27 cellular contexts compared by ENCODE assay signal in the genomic region with DNA sequence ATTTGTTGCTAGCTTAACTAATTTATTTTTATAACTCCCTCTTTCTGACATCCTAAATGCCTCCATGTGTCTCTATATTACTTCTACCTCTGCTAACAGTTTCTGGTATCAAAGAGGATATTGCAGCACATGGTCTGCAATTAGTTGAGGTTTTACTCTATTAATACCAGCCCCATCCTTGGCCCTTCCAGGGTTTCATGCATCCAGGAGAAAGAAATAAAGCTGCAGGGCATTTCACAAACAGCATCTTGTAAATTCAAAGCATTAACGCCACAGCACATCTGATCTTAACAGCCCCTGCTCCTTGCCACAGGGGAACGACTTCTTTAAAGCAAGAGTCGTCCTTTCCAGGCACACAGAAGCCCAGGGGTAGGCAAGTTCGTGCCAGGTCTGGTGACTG.
"Had no signal": no experiment of that assay in that cellular context is flagged by ENCODE, and none has a peak within 500 bp of the region (broad histone marks: within the 10 kb centered on the region; RNA-seq: fewer than 3 reads in every experiment).

No MANE protein-coding gene starts in this region.

- H3K27ac Mint-ChIP-seq: natural killer cell; progenitor cell of endocrine pancreas; stimulated activated effector memory CD8-positive, alpha-beta T cell treated with anti-CD3 and anti-CD28 coated beads, Interleukin-12 subunit alpha, Interleukin-12 subunit beta, amount 100 ng/mL, for 72 hours; stimulated activated naive B cell treated with anti-CD40 and anti-IgM and Interleukin-4, amounts not matched to agents 10 μg/mL and 1 μg/mL and 100 μg/mL, for 72 hours; stimulated activated naive CD8-positive, alpha-beta T cell treated with anti-CD3 and anti-CD28 coated beads, Interleukin-15, Interleukin-2, amounts not matched to agents 100 ng/mL and 50 ng/mL, for 24 hours had no signal

- H2AFZ ChIP-seq: neural progenitor cell, parathyroid adenoma had no signal

- H3K4me2 ChIP-seq: neural progenitor cell had no signal

- H3K4me1 Mint-ChIP-seq: natural killer cell; stimulated activated effector memory CD8-positive, alpha-beta T cell treated with anti-CD3 and anti-CD28 coated beads, Interleukin-12 subunit alpha, Interleukin-12 subunit beta, amount 100 ng/mL, for 72 hours; stimulated activated naive B cell treated with anti-CD40 and anti-IgM and Interleukin-4, amounts not matched to agents 10 μg/mL and 1 μg/mL and 100 μg/mL, for 72 hours had no signal

- H3K27ac ChIP-seq: neural progenitor cell, ovary, parathyroid adenoma, psoas muscle, right lobe of liver, sigmoid colon, stomach, thoracic aorta, thyroid gland, tibial nerve, upper lobe of right lung, uterus had no signal

- H3K9me3 Mint-ChIP-seq: natural killer cell; nephron; stimulated activated effector memory CD8-positive, alpha-beta T cell treated with anti-CD3 and anti-CD28 coated beads, Interleukin-12 subunit alpha, Interleukin-12 subunit beta, amount 100 ng/mL, for 72 hours; stimulated activated naive B cell treated with anti-CD40 and anti-IgM and Interleukin-4, amounts not matched to agents 10 μg/mL and 1 μg/mL and 100 μg/mL, for 72 hours; stimulated activated naive CD8-positive, alpha-beta T cell treated with anti-CD3 and anti-CD28 coated beads, Interleukin-15, Interleukin-2, amounts not matched to agents 100 ng/mL and 50 ng/mL, for 24 hours had no signal

- DNase-seq: natural killer cell; occipital lobe; ovary; posterior cingulate gyrus; psoas muscle; right cardiac atrium; right lobe of liver; sigmoid colon; stimulated activated CD4-positive, alpha-beta T cell treated with anti-CD3 and anti-CD28 coated beads, Interleukin-15, amount 100 ng/mL, for 24 hours; stimulated activated CD4-positive, alpha-beta T cell treated with anti-CD3 and anti-CD28 coated beads, Interleukin-2, amount 100 ng/mL, for 24 hours; stimulated activated CD4-positive, alpha-beta T cell treated with anti-CD3 and anti-CD28 coated beads, Interleukin-2, amount 100 ng/mL, for 48 hours; stimulated activated CD4-positive, alpha-beta T cell treated with anti-CD3 and anti-CD28 coated beads, Interleukin-4, amount 100 ng/mL, for 24 hours; stimulated activated naive B cell treated with anti-CD40 and anti-IgM and Interleukin-4, amounts not matched to agents 10 μg/mL and 1 μg/mL and 100 μg/mL, for 72 hours; stimulated activated naive CD4-positive, alpha-beta T cell treated with Interleukin-2 at 50 U/mL for 16 hours; stomach; thyroid gland; trophoblast cell; upper lobe of right lung; uterus had no signal

- H3K27me3 ChIP-seq: neural progenitor cell, ovary, right lobe of liver, sigmoid colon, stomach, thyroid gland, tibial nerve, upper lobe of right lung, uterus had no signal

- H3K4me3 Mint-ChIP-seq: natural killer cell; nephron; neural progenitor cell; stimulated activated effector memory CD8-positive, alpha-beta T cell treated with anti-CD3 and anti-CD28 coated beads, Interleukin-12 subunit alpha, Interleukin-12 subunit beta, amount 100 ng/mL, for 72 hours; stimulated activated naive B cell treated with anti-CD40 and anti-IgM and Interleukin-4, amounts not matched to agents 10 μg/mL and 1 μg/mL and 100 μg/mL, for 72 hours; stimulated activated naive CD8-positive, alpha-beta T cell treated with anti-CD3 and anti-CD28 coated beads, Interleukin-15, Interleukin-2, amounts not matched to agents 100 ng/mL and 50 ng/mL, for 24 hours had no signal

- ATAC-seq: natural killer cell; psoas muscle; right cardiac atrium; right lobe of liver; stimulated activated effector memory CD8-positive, alpha-beta T cell treated with anti-CD3 and anti-CD28 coated beads, Interleukin-12 subunit alpha, Interleukin-12 subunit beta, amount 100 ng/mL, for 72 hours; stimulated activated naive B cell treated with anti-CD40 and anti-IgM and Interleukin-4, amounts not matched to agents 10 μg/mL and 1 μg/mL and 100 μg/mL, for 72 hours; upper lobe of right lung had no signal

- H3K4me3 ChIP-seq: neural progenitor cell, ovary, psoas muscle, right lobe of liver, sigmoid colon, stomach, thoracic aorta, thyroid gland, tibial nerve, upper lobe of right lung, uterus had no signal

- H3K79me2 ChIP-seq: parathyroid adenoma had no signal

- H3K4me1 ChIP-seq: parathyroid adenoma, psoas muscle, sigmoid colon, stomach, thyroid gland, tibial nerve, upper lobe of right lung, uterus had no signal

- H3K36me3 ChIP-seq: neural progenitor cell, ovary, right lobe of liver, sigmoid colon, stomach, thoracic aorta, thyroid gland, tibial nerve, upper lobe of right lung, uterus had no signal

- H3K36me3 Mint-ChIP-seq: natural killer cell; neural progenitor cell; stimulated activated effector memory CD8-positive, alpha-beta T cell treated with anti-CD3 and anti-CD28 coated beads, Interleukin-12 subunit alpha, Interleukin-12 subunit beta, amount 100 ng/mL, for 72 hours; stimulated activated naive B cell treated with anti-CD40 and anti-IgM and Interleukin-4, amounts not matched to agents 10 μg/mL and 1 μg/mL and 100 μg/mL, for 72 hours had no signal
